ENCODE assay signal across 8 cellular contexts in the genomic region with DNA sequence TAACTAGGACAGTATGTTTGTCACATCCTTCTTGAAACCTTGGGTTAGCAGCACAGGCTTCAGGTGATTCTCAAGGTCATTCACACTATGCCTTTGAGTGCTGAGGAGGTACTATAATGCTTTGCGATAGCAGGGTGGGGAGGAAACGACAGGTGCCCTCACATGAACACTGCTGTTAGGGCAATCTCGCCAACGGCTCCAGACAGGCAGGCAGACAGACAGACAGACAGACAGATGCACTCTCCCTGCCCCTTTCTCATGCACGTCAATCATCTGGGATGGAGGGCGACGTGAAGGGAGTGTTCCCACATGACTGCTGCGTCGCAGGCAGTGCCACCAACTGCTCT.
DNase-seq lines count a peak whose midpoint lies in the region; ATAC-seq and TF ChIP-seq lines count a peak whose summit lies in the region.

No MANE protein-coding gene starts in this region.

- in situ Hi-C loops in Panc1 (cut with HindIII; ENCODE audit: low pct_unique_long_range_greater_than_20kb, low sequenced_read_pairs) = no loop called here

- intact Hi-C loops in Panc1 (cut with micrococcal nuclease; ENCODE audit: unreplicated experiment) = no loop called here

- H3K36me3 ChIP-seq in Panc1 (ENCODE audit: control insufficient read depth, insufficient read depth, low read length) (no peaks in the 10 kb centered on the region), thymus (ENCODE audit: control insufficient read depth, insufficient read depth) (no peaks in the 10 kb centered on the region)

- POLR2A ChIA-PET in Panc1 (lab: Charles Lee) = no interaction called here

- no TSS peak for BruUV-seq in Panc1 (replicated peaks; lab: Mats Ljungman, UMichigan)

- no peak for ATAC-seq in Panc1
- no peak for ATAC-seq in HG02885 (IDR thresholded peaks at IDR 0.05; ENCODE audit: poor library complexity, unreplicated experiment)

- peak; percentile 48 for DNase-seq in activated T-cell treated with anti-CD3 and anti-CD28 coated beads, Interleukin-2, amount 50 U/mL, for 1 hour
- DNase-seq in activated T-cell treated with anti-CD3 and anti-CD28 coated beads for 4 hours (no peak), Panc1 (ENCODE audit: low read depth, low spot score) (no peak), epithelial cell of prostate (ENCODE audit: low read depth, low spot score) (no peak), UCSD-AML1 (lab: John Stamatoyannopoulos, UW; ENCODE audit: unreplicated experiment) (no peak), putamen (ENCODE audit: low spot score) (no peak)

- no peak for TF ChIP-seq CTCF in Panc1 (IDR thresholded peaks at IDR 0.05)

- H3K27ac ChIP-seq in Panc1 (ENCODE audit: low read length) (peak overlapping the region; percentile 95), epithelial cell of prostate (peak overlapping the region; percentile 49), thymus (ENCODE audit: low read depth) (peak overlapping the region; percentile 88)

- H3K27me3 ChIP-seq in Panc1 (ENCODE audit: control insufficient read depth, insufficient read depth, low read length) (no peaks in the 10 kb centered on the region), thymus (ENCODE audit: control insufficient read depth, insufficient read depth) (no peaks in the 10 kb centered on the region)

- CTCF ChIA-PET in Panc1 (lab: Charles Lee) = no interaction called here

- H3K4me1 ChIP-seq in Panc1 (ENCODE audit: control insufficient read depth, insufficient read depth, low read length) = peaks cover 58% of the 10 kb centered on the region
- peaks cover 41% of the 10 kb centered on the region for H3K4me1 ChIP-seq in thymus (ENCODE audit: control insufficient read depth, insufficient read depth, low read length)

- 6% methylated on average over 9 of the region's 9 CpGs for WGBS in thymus

- H3K4me3 ChIP-seq in Panc1 (ENCODE audit: low read depth in 2 of 2, low read length in 2 of 2) (no peak overlapping the region), thymus (ENCODE audit: low read length) (peak overlapping the region; percentile 1)

- H3K9me3 ChIP-seq in Panc1 (ENCODE audit: control insufficient read depth, insufficient read depth, low read depth, low read length) = no peaks in the 10 kb centered on the region
- H3K9me3 ChIP-seq in thymus (ENCODE audit: control insufficient read depth) = no peaks in the 10 kb centered on the region
